Comparison of ENCODE assay signal across 17 cellular contexts in the genomic region with DNA sequence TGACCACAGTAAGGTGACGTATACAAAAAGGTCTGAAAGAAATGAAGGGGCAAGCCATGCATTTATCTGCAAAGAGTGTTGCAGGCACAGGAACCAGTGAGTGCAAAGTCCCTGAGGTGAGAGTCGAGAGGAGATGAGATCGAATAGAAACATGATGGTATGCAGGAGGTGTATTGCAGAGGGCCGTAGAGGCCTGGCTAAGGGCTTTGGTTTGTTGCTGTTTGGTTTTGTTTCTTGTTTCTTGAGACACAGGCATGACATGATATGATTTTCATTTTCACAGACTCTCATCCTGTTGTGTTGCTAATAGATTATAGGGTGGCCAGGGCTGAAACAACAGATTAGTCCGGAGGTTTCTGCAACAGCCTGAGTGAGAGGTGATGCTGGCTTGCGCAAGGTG.
"Had no signal": no experiment of that assay in that cellular context is flagged by ENCODE, and none has a peak within 500 bp of the region (broad histone marks: within the 10 kb centered on the region; RNA-seq: fewer than 3 reads in every experiment).

No MANE protein-coding gene starts in this region.

- H3K36me3 ChIP-seq: ovary, suprapubic skin had no signal

- H3K36me3 Mint-ChIP-seq: activated CD4-positive, alpha-beta memory T cell treated with anti-CD3 and anti-CD28 coated beads for 36 hours; activated naive CD8-positive, alpha-beta T cell; natural killer cell had no signal

- H3K4me1 Mint-ChIP-seq: activated B cell treated with CpG ODN at 0.5 μM for 24 hours, natural killer cell had no signal

- H3K27me3 ChIP-seq: ovary had no signal

- H3K27ac Mint-ChIP-seq: activated B cell treated with CpG ODN at 0.5 μM for 24 hours; activated CD4-positive, alpha-beta memory T cell treated with anti-CD3 and anti-CD28 coated beads for 36 hours; activated naive CD8-positive, alpha-beta T cell; activated T-helper 1 cell treated with anti-CD3 and anti-CD28 coated beads, Interleukin-12 subunit alpha, Interleukin-12 subunit beta, Interleukin-2, Interleukin-4 antibody, amounts not matched to agents 30 ng/mL and 10 ng/mL and 1 ng/mL, durations not matched to agents 14 hours and 24 hours and 36 hours; natural killer cell; stimulated activated naive CD8-positive, alpha-beta T cell treated with anti-CD3 and anti-CD28 coated beads, Interleukin-15, Interleukin-2, amounts not matched to agents 100 ng/mL and 50 ng/mL, for 24 hours had no signal

- H3K4me3 Mint-ChIP-seq: activated B cell treated with CpG ODN at 0.5 μM for 24 hours; activated CD4-positive, alpha-beta memory T cell treated with anti-CD3 and anti-CD28 coated beads for 36 hours; activated naive CD8-positive, alpha-beta T cell; activated T-helper 1 cell treated with anti-CD3 and anti-CD28 coated beads, Interleukin-12 subunit alpha, Interleukin-12 subunit beta, Interleukin-2, Interleukin-4 antibody, amounts not matched to agents 30 ng/mL and 10 ng/mL and 1 ng/mL, durations not matched to agents 14 hours and 24 hours and 36 hours; natural killer cell; stimulated activated naive CD8-positive, alpha-beta T cell treated with anti-CD3 and anti-CD28 coated beads, Interleukin-15, Interleukin-2, amounts not matched to agents 100 ng/mL and 50 ng/mL, for 24 hours had no signal

- ATAC-seq: left cardiac atrium, natural killer cell, psoas muscle, right cardiac atrium had no signal

- H3K27ac ChIP-seq: dorsolateral prefrontal cortex, epithelial cell of prostate, ovary, psoas muscle, suprapubic skin had no signal

- H3K9me3 ChIP-seq: ovary, psoas muscle, suprapubic skin had no signal

- H3K4me3 ChIP-seq: dorsolateral prefrontal cortex, ovary, psoas muscle, suprapubic skin had no signal

- DNase-seq: activated B cell treated with CpG ODN at 0.5 μM for 24 hours; activated CD4-positive, alpha-beta memory T cell treated with anti-CD3 and anti-CD28 coated beads for 36 hours; activated CD4-positive, alpha-beta T cell treated with anti-CD3 and anti-CD28 coated beads for 4 hours; activated gamma-delta T cell treated with Interleukin-2 at 50 U/mL for 16 hours; activated T-cell treated with anti-CD3 and anti-CD28 coated beads for 4 hours; dorsolateral prefrontal cortex; left cardiac atrium; natural killer cell; ovary; psoas muscle; right cardiac atrium; trophoblast cell had no signal

- H3K4me1 ChIP-seq: psoas muscle, suprapubic skin had no signal

- H3K9me3 Mint-ChIP-seq: activated B cell treated with CpG ODN at 0.5 μM for 24 hours; activated CD4-positive, alpha-beta memory T cell treated with anti-CD3 and anti-CD28 coated beads for 36 hours; natural killer cell; stimulated activated naive CD8-positive, alpha-beta T cell treated with anti-CD3 and anti-CD28 coated beads, Interleukin-15, Interleukin-2, amounts not matched to agents 100 ng/mL and 50 ng/mL, for 24 hours had no signal
